9 cellular contexts compared by ENCODE assay signal in the genomic region with DNA sequence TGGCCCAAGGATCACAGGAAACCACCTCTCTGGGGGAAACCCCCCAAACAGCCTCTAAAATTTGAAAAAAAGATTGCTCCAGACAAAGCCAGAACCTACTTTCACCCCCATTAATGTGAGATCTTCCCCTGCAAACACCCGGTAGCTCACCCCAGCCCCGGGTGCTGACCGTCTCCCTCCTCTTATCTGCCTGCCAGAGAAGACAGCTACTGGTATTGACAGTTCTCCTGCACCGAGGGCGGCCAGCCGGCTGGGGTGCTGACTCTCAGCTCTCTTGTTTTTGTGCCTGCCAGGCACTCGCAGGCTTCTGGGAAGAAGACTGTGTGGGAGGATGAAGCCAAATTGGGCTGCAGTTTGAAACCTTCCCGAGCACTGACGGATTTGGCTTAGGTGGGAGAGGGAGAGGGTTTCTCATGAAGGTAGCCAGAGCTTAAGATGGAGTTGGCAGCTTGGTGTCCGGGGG. TPM values are rescaled to one million over a fixed set of nuclear protein-coding genes. Genes with fewer than 3 reads are reported as not detected.
DNase-seq lines count a peak whose midpoint lies in the region; ATAC-seq and TF ChIP-seq lines count a peak whose summit lies in the region.
"Had no signal": no experiment of that assay in that cellular context is flagged by ENCODE, and none has a peak within 500 bp of the region (broad histone marks: within the 10 kb centered on the region; RNA-seq: fewer than 3 reads in every experiment).

No MANE protein-coding gene starts in this region.

- H3K27me3 ChIP-seq in Loucy (ENCODE audit: insufficient read depth, low read length, poor library complexity, severe bottlenecking) (peaks cover 5% of the 10 kb centered on the region), tibial nerve (peaks cover 0 to 5% of the 10 kb centered on the region in 2 donors)

- H3K27me3 Mint-ChIP-seq in brain (no peaks in the 10 kb centered on the region), naive B cell (no peaks in the 10 kb centered on the region)

- H2AFZ ChIP-seq in Loucy (ENCODE audit: low read length), result no peak overlapping the region
- H2AFZ ChIP-seq: parathyroid adenoma had no signal

- H3K4me3 ChIP-seq in Loucy (ENCODE audit: low read length, poor library complexity, severe bottlenecking), result peak overlapping the region; percentile 98
- H3K4me3 ChIP-seq in tibial nerve, result no peak overlapping the region

- H3K4me1 Mint-ChIP-seq in brain, result peaks cover 51% of the 10 kb centered on the region
- peaks cover 39 to 58% (median 50%) of the 10 kb centered on the region in 3 donors for H3K4me1 Mint-ChIP-seq in naive B cell

- peaks cover 1% of the 10 kb centered on the region for H4K20me1 ChIP-seq in Loucy (ENCODE audit: insufficient read depth, low read length, poor library complexity, severe bottlenecking)

- H3K4me3 Mint-ChIP-seq in brain (peak overlapping the region in 3 of 5 experiments; percentile 21 to 68 (median 43)), naive B cell (peak overlapping the region in 7 of 8 donors; percentile 47 to 100 (median 98))

- H3K9ac ChIP-seq in Loucy (ENCODE audit: low read depth, low read length, poor library complexity, severe bottlenecking), result peak overlapping the region; percentile 99
- H3K9ac ChIP-seq: parathyroid adenoma had no signal

- H3K27ac Mint-ChIP-seq in brain, result peak overlapping the region in 3 of 5 experiments; percentile 23 to 27 (median 26)
- H3K27ac Mint-ChIP-seq in naive B cell, result peak overlapping the region; percentile 76 to 99 (median 94)

- H3K4me2 ChIP-seq in Loucy (ENCODE audit: low read depth, low read length, poor library complexity, severe bottlenecking), result peak overlapping the region; percentile 92

- TF ChIP-seq POLR2A in tibial nerve (IDR thresholded peaks at IDR 0.05), result no peak

- H3K4me1 ChIP-seq in Loucy (ENCODE audit: insufficient read depth, low read length, poor library complexity, severe bottlenecking) (peaks cover 61% of the 10 kb centered on the region), tibial nerve (peaks cover 0 to 50% (median 29%) of the 10 kb centered on the region in 4 donors)

- ATAC-seq in naive B cell (ENCODE audit: low read depth in 2 of 2), result peak; percentile 8 to 13
- no peak for ATAC-seq in GM18511 (IDR thresholded peaks at IDR 0.05; ENCODE audit: unreplicated experiment)

- DNase-seq in Ammon's horn (ENCODE audit: low spot score) (peak; percentile 71), naive B cell (peak; percentile 49), tibial nerve (ENCODE audit: low spot score in 2 of 2) (no peak), NCI-H146 (lab: John Stamatoyannopoulos, UW) (no peak), NCI-H524 (lab: John Stamatoyannopoulos, UW) (no peak)

- peak overlapping the region in 1 of 4 donors; percentile 41 for H3K27ac ChIP-seq in tibial nerve
- H3K27ac ChIP-seq: parathyroid adenoma had no signal

- no peaks in the 10 kb centered on the region for H3K36me3 Mint-ChIP-seq in brain
- H3K36me3 Mint-ChIP-seq in naive B cell, result no peaks in the 10 kb centered on the region

- H3K9me3 Mint-ChIP-seq in brain, result peaks cover 0 to 6% (median 0%) of the 10 kb centered on the region in 5 experiments
- H3K9me3 Mint-ChIP-seq in naive B cell, result no peaks in the 10 kb centered on the region

- peaks cover 34% of the 10 kb centered on the region for H3K79me2 ChIP-seq in Loucy (ENCODE audit: insufficient read depth, low read length)
- H3K79me2 ChIP-seq: parathyroid adenoma had no signal

- 37 to 48% methylated on average over 10 of the region's 10 CpGs for WGBS in tibial nerve, 2 donors

- H3K9me2 ChIP-seq in Loucy (replicated peaks; ENCODE audit: low read depth, low read length), result no peaks in the 10 kb centered on the region

- H3K9me3 ChIP-seq in Loucy (ENCODE audit: insufficient read depth, low read depth, low read length) (no peaks in the 10 kb centered on the region), tibial nerve (no peaks in the 10 kb centered on the region)

- H3K36me3 ChIP-seq in Loucy (ENCODE audit: insufficient read depth, low read length) (no peaks in the 10 kb centered on the region), tibial nerve (no peaks in the 10 kb centered on the region)

- no peak for TF ChIP-seq CTCF in Loucy (conservative IDR thresholded peaks at IDR 0.05; ENCODE audit: low read length)
- no peak for TF ChIP-seq CTCF in brain (conservative IDR thresholded peaks at IDR 0.05)
- TF ChIP-seq CTCF in tibial nerve (IDR thresholded peaks at IDR 0.05), result no peak

- no peaks in the 10 kb centered on the region for H3F3A ChIP-seq in Loucy (ENCODE audit: low read depth)

- no peak for TF ChIP-seq EP300 in tibial nerve (IDR thresholded peaks at IDR 0.05)

RNA-seq across cellular contexts. Expression of a gene that starts 48.2 kb away (rescaled TPM):
- polyA plus RNA-seq in brain (ENCODE audit: insufficient read depth, low read depth, low replicate concordance), result 3.4 TPM
- 100 to 1,000 TPM; 116 to 166 (median 146) TPM for polyA plus RNA-seq in naive B cell (ENCODE audit: low read depth in 6 of 6)
- total RNA-seq in tibial nerve, result 10 to 100 TPM; 24.0 to 32.9 (median 30.2) TPM

RNA-seq across cellular contexts. Expression of a gene that starts 56.8 kb away (rescaled TPM):
- polyA plus RNA-seq in brain (ENCODE audit: insufficient read depth, low read depth, low replicate concordance) (58.6 TPM), naive B cell (ENCODE audit: low read depth in 6 of 6) (10 to 100 TPM; 25.2 to 46.2 (median 31.8) TPM)
- total RNA-seq in tibial nerve, result 10 to 100 TPM; 42.0 to 78.4 (median 60.0) TPM

Comparison
In these comparisons a context has a peak if more than half of its experiments do, and no peak if none do; other contexts are left out.
1. DNase-seq: peak in Ammon's horn (single experiment) and naive B cell (single experiment); none in tibial nerve (0 of 2), NCI-H146 (single experiment) and NCI-H524 (0 of 2).
2. RNA of a gene that starts 48.2 kb away (polyA plus RNA-seq): 116 to 166 TPM in naive B cell; 3.4 TPM in brain (single experiment); every median in the first group is over 10 times any median in the second.